In the genomic region with DNA sequence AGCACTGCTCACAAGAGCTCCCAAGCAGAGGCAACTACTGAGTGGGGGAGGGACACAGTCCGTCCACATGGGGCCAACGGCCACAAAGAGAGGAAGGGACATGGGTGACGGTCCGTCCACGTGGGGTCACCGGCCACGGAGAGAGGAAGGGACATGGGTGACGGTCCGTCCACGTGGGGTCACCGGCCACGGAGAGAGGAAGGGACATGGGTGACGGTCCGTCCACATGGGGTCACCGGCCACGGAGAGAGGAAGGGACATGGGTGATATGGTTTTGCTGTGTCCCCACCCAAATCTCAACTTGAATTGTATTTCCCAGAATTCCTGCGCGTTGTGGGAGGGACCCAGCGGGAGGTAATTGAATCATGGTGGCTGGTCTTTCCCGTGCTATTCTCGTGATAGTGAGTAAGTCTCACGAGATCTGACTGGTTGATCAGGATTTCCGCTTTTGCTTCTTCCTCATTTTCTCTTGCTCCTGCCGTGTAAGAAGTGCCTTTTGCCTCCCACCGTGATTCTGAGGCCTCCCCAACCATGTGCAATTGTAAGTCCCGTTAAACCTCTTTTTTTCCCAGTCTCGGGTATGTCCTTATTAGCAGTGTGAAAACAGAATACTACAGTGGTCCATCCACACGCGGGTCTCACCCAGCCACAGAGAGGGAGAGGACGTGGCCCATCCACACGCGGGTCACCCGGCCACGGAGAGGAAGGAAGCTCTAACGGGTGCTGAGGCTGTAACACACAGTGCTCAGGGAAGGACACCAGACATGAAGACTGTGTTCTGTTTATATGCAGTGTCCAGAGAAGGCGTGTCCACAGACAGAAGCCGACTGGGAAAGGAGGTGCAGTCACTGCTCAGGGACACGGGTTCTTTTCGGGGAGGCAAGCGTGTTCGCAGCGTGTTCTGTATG, we compare ENCODE assay signal across 1 cellular context.
TF ChIP-seq lines count a peak whose summit lies in the region.

No MANE protein-coding gene starts in this region.

TF ChIP-seq in IMR-90, 13 proteins besides CTCF, POLR2A, EP300 and RAD21 (continued from another document):
- no peak for TF ChIP-seq ELK1 (IDR thresholded peaks at IDR 0.05; ENCODE audit: borderline replicate concordance, low read depth, low read length)
TF ChIP-seq in IMR-90: peak in this region for 0.
